ENCODE assay signal across 17 cellular contexts in genomic region chr2:100524331-100524730, GRCh38. TPM values are rescaled to one million over a fixed set of nuclear protein-coding genes. Genes with fewer than 3 reads are reported as not detected.
DNase-seq lines count a peak whose midpoint lies in the region; ATAC-seq and TF ChIP-seq lines count a peak whose summit lies in the region.
"Had no signal": no experiment of that assay in that cellular context is flagged by ENCODE, and none has a peak within 500 bp of the region (broad histone marks: within the 10 kb centered on the region; RNA-seq: fewer than 3 reads in every experiment).

No MANE protein-coding gene starts in this region.

- H3K18ac ChIP-seq in IMR-90 (ENCODE audit: low read depth, low read length), result no peak overlapping the region

- ATAC-seq in IMR-90 (ENCODE audit: low read depth), result no peak

- no TSS peak for BruUV-seq in IMR-90 (replicated peaks; lab: Mats Ljungman, UMichigan)

- H3K4me1 ChIP-seq in IMR-90 (ENCODE audit: control insufficient read depth, insufficient read depth, low read length) (no peaks in the 10 kb centered on the region), right atrium auricular region (no peaks in the 10 kb centered on the region)

- H4K8ac ChIP-seq in IMR-90 (ENCODE audit: low read depth in 2 of 2, low read length in 2 of 2), result no peak overlapping the region

- H3K9me1 ChIP-seq in IMR-90 (ENCODE audit: insufficient read depth, low read length), result no peaks in the 10 kb centered on the region

- no peak for TF ChIP-seq RAD21 in IMR-90 (IDR thresholded peaks at IDR 0.05; ENCODE audit: low read length)

- no peak overlapping the region for H4K91ac ChIP-seq in IMR-90 (ENCODE audit: insufficient read depth, low read depth, low read length)

- H3K79me1 ChIP-seq in IMR-90 (ENCODE audit: low read depth in 1 of 2, low read length in 2 of 2), result no peaks in the 10 kb centered on the region

- H2AFZ ChIP-seq in IMR-90 (replicated peaks; ENCODE audit: low read length, poor library complexity), result no peak overlapping the region

- no peak overlapping the region for H3K23ac ChIP-seq in IMR-90 (ENCODE audit: low read depth, low read length)

- in situ Hi-C loops in IMR-90 (cut with MboI; ENCODE audit: low sequenced_read_pairs), result no loop called here

- H3K27me3 ChIP-seq in IMR-90 (ENCODE audit: control insufficient read depth, insufficient read depth, low read length) (no peaks in the 10 kb centered on the region; the same call in 1 of the 2 replicates), right atrium auricular region (no peaks in the 10 kb centered on the region)

- no peak overlapping the region for H3K4me2 ChIP-seq in IMR-90 (ENCODE audit: low read depth, low read length)

- no peaks in the 10 kb centered on the region for H3K9me3 ChIP-seq in IMR-90 (ENCODE audit: control insufficient read depth, insufficient read depth, low read length)
- no peaks in the 10 kb centered on the region for H3K9me3 ChIP-seq in right atrium auricular region

- dilution Hi-C loops in IMR-90 (cut with HindIII; ENCODE audit: low sequenced_read_pairs, unreplicated experiment), result no loop called here

- H3K9ac ChIP-seq in IMR-90 (ENCODE audit: low read depth, low read length), result no peak overlapping the region

- WGBS in IMR-90 (ENCODE audit: extremely low coverage in 2 of 2, insufficient read length in 1 of 2), 2 experiments, result no CpG with 5 or more reads among the region's 2 CpGs

- DNase-seq in Daoy (ENCODE audit: low read depth), result peak; percentile 7
- DNase-seq in IMR-90, result peak; percentile 58
- peak; percentile 29 for DNase-seq in fibroblast of mammary gland (ENCODE audit: low read depth)
- peak; percentile 71 for DNase-seq in putamen (ENCODE audit: low spot score)
- DNase-seq in right atrium auricular region (ENCODE audit: low spot score), result no peak
- no peak for DNase-seq in NCI-H2196 (lab: John Stamatoyannopoulos, UW; ENCODE audit: unreplicated experiment)
- DNase-seq in NCI-H446 (lab: John Stamatoyannopoulos, UW), result no peak
- DNase-seq: KG1, NCI-H1092 treated with DMSO at 0.1 percent for 48 hours, NCI-H1694, NCI-H226, NCI-H69, SHP77 had no signal

- H3K4me3 ChIP-seq in IMR-90 (ENCODE audit: insufficient read depth, low read depth, low read length), result no peak overlapping the region
- H3K4me3 ChIP-seq in fibroblast of mammary gland (ENCODE audit: control insufficient read depth, low read depth, low read length), result no peak overlapping the region
- no peak overlapping the region for H3K4me3 ChIP-seq in right atrium auricular region

- no peak overlapping the region for H3K14ac ChIP-seq in IMR-90 (replicated peaks; ENCODE audit: low read depth, low read length)

- no peak overlapping the region for H3K4ac ChIP-seq in IMR-90 (ENCODE audit: low read depth, low read length)

- H2BK20ac ChIP-seq in IMR-90 (ENCODE audit: low read depth, low read length), result no peak overlapping the region

- H3K27ac ChIP-seq in IMR-90 (ENCODE audit: insufficient read depth, low read length), result no peak overlapping the region
- no peak overlapping the region for H3K27ac ChIP-seq in right atrium auricular region
- H3K27ac ChIP-seq: C4-2B had no signal

- CTCF ChIA-PET in IMR-90 (lab: Yijun Ruan, JAX), result no interaction called here

- H3K36me3 ChIP-seq in IMR-90 (ENCODE audit: control insufficient read depth, insufficient read depth, low read length) (no peaks in the 10 kb centered on the region), right atrium auricular region (no peaks in the 10 kb centered on the region)

- no peak for TF ChIP-seq CTCF in IMR-90 (conservative IDR thresholded peaks at IDR 0.05; ENCODE audit: low read depth, low read length)
- no peak for TF ChIP-seq CTCF in fibroblast of mammary gland (conservative IDR thresholded peaks at IDR 0.05; ENCODE audit: control insufficient read depth, insufficient read depth, low read depth, low read length)
- no peak for TF ChIP-seq CTCF in right atrium auricular region (IDR thresholded peaks at IDR 0.05)

- H2BK5ac ChIP-seq in IMR-90 (ENCODE audit: low read depth, low read length, poor library complexity, severe bottlenecking), result no peak overlapping the region

- H3K56ac ChIP-seq in IMR-90 (ENCODE audit: extremely low read depth, insufficient read depth, low read length), result no peak overlapping the region

- intact Hi-C loops in IMR-90 (cut with micrococcal nuclease), result no loop called here

- no peak overlapping the region for H4K5ac ChIP-seq in IMR-90 (ENCODE audit: low read depth, low read length)

- H2AK5ac ChIP-seq in IMR-90 (ENCODE audit: low read depth, low read length), result no peak overlapping the region

- no peak overlapping the region for H2BK15ac ChIP-seq in IMR-90 (ENCODE audit: low read depth, low read length)

- no peak for TF ChIP-seq POLR2A in IMR-90 (IDR thresholded peaks at IDR 0.05; ENCODE audit: low read depth, low read length)

- no peak overlapping the region for H2AK9ac ChIP-seq in IMR-90 (replicated peaks; ENCODE audit: low read depth, low read length, poor library complexity)

- no peak overlapping the region for H2BK120ac ChIP-seq in IMR-90 (ENCODE audit: low read depth, low read length)

- H4K20me1 ChIP-seq in IMR-90 (ENCODE audit: insufficient read depth, low read length), result no peaks in the 10 kb centered on the region

- POLR2A ChIA-PET in IMR-90 (lab: Charles Lee; ENCODE audit: unreplicated experiment), result no interaction called here

TF ChIP-seq in IMR-90, 13 proteins besides CTCF, POLR2A, EP300 and RAD21:
- no peak for TF ChIP-seq SMC3 (IDR thresholded peaks at IDR 0.05; ENCODE audit: low read depth, low read length)
- TF ChIP-seq USF2 (IDR thresholded peaks at IDR 0.05; ENCODE audit: low read depth, low read length), result no peak
- TF ChIP-seq MAZ (IDR thresholded peaks at IDR 0.05; ENCODE audit: borderline replicate concordance, low read depth, low read length), result no peak
- no peak for TF ChIP-seq BHLHE40 (IDR thresholded peaks at IDR 0.05; ENCODE audit: low read depth, low read length)
- no peak for TF ChIP-seq NFE2L2 (IDR thresholded peaks at IDR 0.05; ENCODE audit: low read depth, low read length)
- TF ChIP-seq CEBPB (IDR thresholded peaks at IDR 0.05; ENCODE audit: low read depth, low read length), result no peak
- TF ChIP-seq FOS (IDR thresholded peaks at IDR 0.05; ENCODE audit: low read depth, low read length), result no peak
- TF ChIP-seq CHD1 (IDR thresholded peaks at IDR 0.05; ENCODE audit: low read depth, low read length), result no peak
- TF ChIP-seq RFX5 (IDR thresholded peaks at IDR 0.05; ENCODE audit: low read depth, low read length), result no peak
- TF ChIP-seq MXI1 (IDR thresholded peaks at IDR 0.05; ENCODE audit: borderline replicate concordance, low read depth, low read length), result no peak
- TF ChIP-seq MAFK (IDR thresholded peaks at IDR 0.05; ENCODE audit: low read depth, low read length), result no peak
- TF ChIP-seq RCOR1 (IDR thresholded peaks at IDR 0.05; ENCODE audit: insufficient replicate concordance, low read length), result no peak
- TF ChIP-seq ELK1 (IDR thresholded peaks at IDR 0.05; ENCODE audit: borderline replicate concordance, low read depth, low read length), result no peak

RNA-seq across cellular contexts. Expression of gene PDCL3, which starts 38.5 kb away (rescaled TPM):
- total RNA-seq in Daoy (2014; rRNA removed; shearing (Covaris generic)), result 43.8 and 45.3 TPM in 2 replicates
- total RNA-seq in IMR-90 (2012; rRNA removed), result 9.5 and 22.8 TPM in 2 replicates
- 23.3 and 26.4 TPM in 2 replicates for polyA plus RNA-seq in IMR-90 (2012; rRNA removed)
- 3.6 and 8.7 TPM in 2 replicates for polyA plus RNA-seq in IMR-90 (2012; cell fraction: cytosol; rRNA removed)
- polyA plus RNA-seq in IMR-90 (2012; cell fraction: nucleus; rRNA removed; ENCODE audit: low replicate concordance), result 0.48 and 4.9 TPM in 2 replicates
- total RNA-seq in right atrium auricular region, result 10 to 100 TPM; 13.6 to 18.8 TPM

RNA-seq across cellular contexts. Expression of gene NMS, which starts 54.0 kb away (rescaled TPM):
- not detected in 2 replicates for total RNA-seq in Daoy (2014; rRNA removed; shearing (Covaris generic))
- total RNA-seq in IMR-90 (2012; rRNA removed), result not detected in 2 replicates
- not detected in 2 replicates for polyA plus RNA-seq in IMR-90 (2012; rRNA removed)
- polyA plus RNA-seq in IMR-90 (2012; cell fraction: cytosol; rRNA removed), result not detected in 2 replicates
- polyA plus RNA-seq in IMR-90 (2012; cell fraction: nucleus; rRNA removed; ENCODE audit: low replicate concordance), result not detected in 2 replicates
- not detected for total RNA-seq in right atrium auricular region
- total RNA-seq: A673, H1, MCF 10A had no signal
- polyA plus RNA-seq: H1 had no signal

Comparison
In these comparisons a context has a peak if more than half of its experiments do, and no peak if none do; other contexts are left out.
1. DNase-seq: peak in Daoy (single experiment), IMR-90 (single experiment), fibroblast of mammary gland (single experiment) and putamen (single experiment); none in right atrium auricular region (single experiment), NCI-H2196 (single experiment) and NCI-H446 (0 of 2).